In the genomic region with DNA sequence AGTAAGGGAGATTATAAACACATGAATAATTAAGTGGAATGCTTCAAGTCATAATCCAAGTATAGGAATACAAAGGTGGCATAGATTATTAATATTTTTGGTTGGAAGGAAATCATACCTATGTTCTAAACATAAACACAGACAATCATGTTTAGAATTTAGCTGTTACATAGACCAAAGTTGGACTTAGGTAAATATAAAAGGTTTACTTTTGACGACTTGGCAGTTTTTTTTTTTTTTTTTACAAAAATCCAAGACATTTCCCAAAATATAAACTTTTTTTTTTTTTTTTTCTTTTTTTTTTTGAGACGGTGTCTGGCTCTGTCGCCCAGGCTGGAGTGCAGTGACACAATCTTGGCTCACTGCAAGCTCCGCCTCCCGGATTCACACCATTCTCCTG, we compare ENCODE assay signal across 11 cellular contexts. TPM values are rescaled to one million over a fixed set of nuclear protein-coding genes. Genes with fewer than 3 reads are reported as not detected.
A peak's percentile ranks its signal among the peaks of the same experiment; 100 is the strongest.
DNase-seq lines count a peak whose midpoint lies in the region; ATAC-seq, FAIRE-seq and TF ChIP-seq lines count a peak whose summit lies in the region.
"Had no signal": no experiment of that assay in that cellular context is flagged by ENCODE, and none has a peak within 500 bp of the region (broad histone marks: within the 10 kb centered on the region; RNA-seq: fewer than 3 reads in every experiment).

No MANE protein-coding gene starts in this region.

- intact Hi-C loops in CD4-positive, alpha-beta T cell (cut with DNase I, micrococcal nuclease) = loop anchor here in 1 of 2 experiments (10.0 kb wide), 3 partner anchors 172 to 588 kb away; no protein-coding TSS in a partner anchor

- no peak for TF ChIP-seq EP300 in A549 (IDR thresholded peaks at IDR 0.05)

- no peak overlapping the region for H3K27ac ChIP-seq in A549
- no peak overlapping the region for H3K27ac ChIP-seq in CD4-positive, alpha-beta T cell (ENCODE audit: low read depth, low read length)

- peak overlapping the region; percentile 8 for H3K27ac Mint-ChIP-seq in CD4-positive, alpha-beta T cell
- H3K27ac Mint-ChIP-seq in brain (peak overlapping the region in 2 of 5 experiments; percentile 33 to 68), progenitor cell of endocrine pancreas (peak overlapping the region; percentile 57)
- H3K27ac Mint-ChIP-seq: GM23338, H9 had no signal

- H3K36me3 Mint-ChIP-seq in CD4-positive, alpha-beta T cell (ENCODE audit: low read depth) = peaks cover 15% of the 10 kb centered on the region
- H3K36me3 Mint-ChIP-seq in brain (no peaks in the 10 kb centered on the region), progenitor cell of endocrine pancreas (ENCODE audit: insufficient read depth) (no peaks in the 10 kb centered on the region)

- TF ChIP-seq POLR2A in A549 (IDR thresholded peaks at IDR 0.05; ENCODE audit: low read length) = no peak

- TF ChIP-seq CTCF in A549 (IDR thresholded peaks at IDR 0.05) (no peak), brain (conservative IDR thresholded peaks at IDR 0.05) (no peak), progenitor cell of endocrine pancreas (IDR thresholded peaks at IDR 0.05; ENCODE audit: unreplicated experiment) (no peak)
- TF ChIP-seq CTCF in CD4-positive, alpha-beta T cell (IDR thresholded peaks at IDR 0.05) = no peak

- H3K4me3 ChIP-seq in A549 = no peak overlapping the region
- H3K4me3 ChIP-seq: GM23338 had no signal

- H3K4me2 ChIP-seq in A549 = no peak overlapping the region
- H3K4me2 ChIP-seq: GM23338 had no signal

- WGBS in A549 (ENCODE audit: missing lambda C conversion rate) = 79% methylated on average over 5 of the region's 5 CpGs

- no peak for TF ChIP-seq RAD21 in A549 (conservative IDR thresholded peaks at IDR 0.05 in 1 of 2, IDR thresholded peaks at IDR 0.05 in 1 of 2)

- H3K9me3 ChIP-seq in A549 = no peaks in the 10 kb centered on the region
- no peaks in the 10 kb centered on the region for H3K9me3 ChIP-seq in CD4-positive, alpha-beta T cell (ENCODE audit: control insufficient read depth, low read length)

- H3K4me3 Mint-ChIP-seq in CD4-positive, alpha-beta T cell = peak overlapping the region; percentile 26
- H3K4me3 Mint-ChIP-seq in brain (peak overlapping the region in 3 of 5 experiments; percentile 13 to 78 (median 54)), progenitor cell of endocrine pancreas (ENCODE audit: low read depth) (no peak overlapping the region)
- H3K4me3 Mint-ChIP-seq: GM23338, H9 had no signal

- H3K4me1 Mint-ChIP-seq in CD4-positive, alpha-beta T cell (ENCODE audit: low read depth) = peaks cover 24% of the 10 kb centered on the region
- peaks cover 18% of the 10 kb centered on the region for H3K4me1 Mint-ChIP-seq in brain
- H3K4me1 Mint-ChIP-seq in progenitor cell of endocrine pancreas (ENCODE audit: low read depth) = peaks cover 9% of the 10 kb centered on the region

- no peaks in the 10 kb centered on the region for H3K9me3 Mint-ChIP-seq in CD4-positive, alpha-beta T cell
- H3K9me3 Mint-ChIP-seq in brain (peaks cover 0 to 3% (median 0%) of the 10 kb centered on the region in 5 experiments), progenitor cell of endocrine pancreas (ENCODE audit: low read depth) (no peaks in the 10 kb centered on the region)
- H3K9me3 Mint-ChIP-seq: GM23338, H9 had no signal

- CTCF ChIA-PET in A549 (lab: Yijun Ruan, JAX) = interaction anchor here (0.6 kb wide), 1 partner anchor 169 kb away, joined by 3 read pairs; no protein-coding TSS in a partner anchor
- CTCF ChIA-PET in CD4-positive, alpha-beta T cell (lab: Charles Lee) = interaction anchor here (0.7 to 0.9 kb wide), 3 partner anchors 35 to 259 kb away, joined by 3 to 5 read pairs (median 4); no protein-coding TSS in a partner anchor

- H3K27me3 ChIP-seq in CD4-positive, alpha-beta T cell (ENCODE audit: control insufficient read depth, insufficient read depth, low read length) = no peaks in the 10 kb centered on the region

- peaks cover 5% of the 10 kb centered on the region; the same call in 1 of the 3 replicates for H3K4me1 ChIP-seq in A549

- H3K27me3 Mint-ChIP-seq in CD4-positive, alpha-beta T cell = no peaks in the 10 kb centered on the region
- peaks cover 10% of the 10 kb centered on the region for H3K27me3 Mint-ChIP-seq in brain
- no peaks in the 10 kb centered on the region for H3K27me3 Mint-ChIP-seq in progenitor cell of endocrine pancreas

- ATAC-seq in A549 (no peak), HG02642 (IDR thresholded peaks at IDR 0.05; ENCODE audit: poor library complexity, unreplicated experiment) (no peak)
- ATAC-seq in CD4-positive, alpha-beta T cell (ENCODE audit: poor library complexity) = no peak
- ATAC-seq: GM23338, HepG2 had no signal

- no peak for DNase-seq in A549 (ENCODE audit: low read depth in 1 of 2, low spot score in 1 of 2)
- DNase-seq in CD4-positive, alpha-beta T cell = no peak
- DNase-seq in progenitor cell of endocrine pancreas (ENCODE audit: low spot score, unreplicated experiment) = no peak
- DNase-seq in stimulated activated CD4-positive, alpha-beta T cell treated with anti-CD3 and anti-CD28 coated beads, Interleukin-2, amount 100 ng/mL, for 24 hours = no peak
- DNase-seq: DMS53, H9 had no signal

- POLR2A ChIA-PET in A549 (lab: Yijun Ruan, JAX) = no interaction called here
- POLR2A ChIA-PET in CD4-positive, alpha-beta T cell (lab: Charles Lee) = no interaction called here

- FAIRE-seq in A549 (lab: Jason Lieb, UNC) = no peak
- FAIRE-seq: HepG2, HTR-8/SVneo had no signal

TF ChIP-seq in A549, 52 proteins besides CTCF, POLR2A, EP300 and RAD21:
- peak; percentile 67 for TF ChIP-seq MAFK (IDR thresholded peaks at IDR 0.05; ENCODE audit: partially characterized antibody)
- TF ChIP-seq, protein P1, sequence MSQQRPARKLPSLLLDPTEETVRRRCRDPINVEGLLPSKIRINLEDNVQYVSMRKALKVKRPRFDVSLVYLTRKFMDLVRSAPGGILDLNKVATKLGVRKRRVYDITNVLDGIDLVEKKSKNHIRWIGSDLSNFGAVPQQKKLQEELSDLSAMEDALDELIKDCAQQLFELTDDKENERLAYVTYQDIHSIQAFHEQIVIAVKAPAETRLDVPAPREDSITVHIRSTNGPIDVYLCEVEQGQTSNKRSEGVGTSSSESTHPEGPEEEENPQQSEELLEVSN (IDR thresholded peaks at IDR 0.05; ENCODE audit: borderline replicate concordance, low read depth) = no peak

RNA-seq across cellular contexts. Expression of a gene that starts 3.5 kb away (rescaled TPM):
- polyA plus RNA-seq in A549 (2011; rRNA removed) (8.3 and 10.4 TPM in 2 replicates), A549 (2017; fragmentation: RNase III; extraction: RNeasy Plus Mini Kit Qiagen cat#74134 plus additional on column Dnase treatment) (2.6 to 3.0 TPM (median 2.7 TPM) in 3 replicates), brain (ENCODE audit: insufficient read depth, low read depth, low replicate concordance) (2.2 TPM)
- polyA plus RNA-seq in A549 (2012; cell fraction: cytosol; rRNA removed) = 0.77 and 0.84 TPM in 2 replicates
- 0.58 and 0.89 TPM in 2 replicates for polyA plus RNA-seq in A549 (2012; cell fraction: nucleus; rRNA removed)
- polyA minus RNA-seq in A549 (2011; rRNA and poly(A)+ RNA removed) = 6.3 and 6.6 TPM in 2 replicates
- 10 to 100 TPM; 21.7 to 25.2 TPM for total RNA-seq in CD4-positive, alpha-beta T cell
- 49.3 and 50.5 TPM in 2 replicates for total RNA-seq in progenitor cell of endocrine pancreas
